ENCODE assay signal across 16 cellular contexts in genomic region chr15:68265674-68266073, GRCh38. TPM values are rescaled to one million over a fixed set of nuclear protein-coding genes. Genes with fewer than 3 reads are reported as not detected.
DNase-seq lines count a peak whose midpoint lies in the region; ATAC-seq and TF ChIP-seq lines count a peak whose summit lies in the region.
"Had no signal": no experiment of that assay in that cellular context is flagged by ENCODE, and none has a peak within 500 bp of the region (broad histone marks: within the 10 kb centered on the region; RNA-seq: fewer than 3 reads in every experiment).

No MANE protein-coding gene starts in this region.

- POLR2A ChIA-PET in activated CD4-positive, alpha-beta memory T cell treated with anti-CD3 and anti-CD28 coated beads for 36 hours (lab: Charles Lee): no interaction called here

- no peak overlapping the region for H3K9ac ChIP-seq in iPS-18a (ENCODE audit: low read length)

- peaks cover 40% of the 10 kb centered on the region for H3K4me1 Mint-ChIP-seq in GM23338
- H3K4me1 Mint-ChIP-seq in activated CD4-positive, alpha-beta memory T cell treated with anti-CD3 and anti-CD28 coated beads for 36 hours (ENCODE audit: low read depth): no peaks in the 10 kb centered on the region
- H3K4me1 Mint-ChIP-seq: B cell; CD4-positive, alpha-beta memory T cell had no signal

- H3K27ac ChIP-seq in GM23338 (ENCODE audit: low read depth) (no peak overlapping the region), iPS-18a (ENCODE audit: low read length) (no peak overlapping the region), vagina (peak overlapping the region; percentile 43)

- no peaks in the 10 kb centered on the region for H3K9me2 ChIP-seq in GM23338 (ENCODE audit: insufficient read depth)

- H3K4me1 ChIP-seq in GM23338 (ENCODE audit: insufficient read depth) (peaks cover 30% of the 10 kb centered on the region), iPS-18a (ENCODE audit: control insufficient read depth, low read depth, low read length) (peaks cover 30% of the 10 kb centered on the region), vagina (peaks cover under 1% of the 10 kb centered on the region)

- no peak for ATAC-seq in GM23338
- ATAC-seq: GM12878 had no signal

- H3K9me3 Mint-ChIP-seq in GM23338: no peaks in the 10 kb centered on the region
- no peaks in the 10 kb centered on the region for H3K9me3 Mint-ChIP-seq in activated CD4-positive, alpha-beta memory T cell treated with anti-CD3 and anti-CD28 coated beads for 36 hours
- H3K9me3 Mint-ChIP-seq: CD4-positive, alpha-beta memory T cell; IgD-negative memory B cell had no signal

- CTCF ChIA-PET in activated CD4-positive, alpha-beta memory T cell treated with anti-CD3 and anti-CD28 coated beads for 36 hours (lab: Charles Lee): interaction anchor here (1.6 kb wide), 1 partner anchor 41 kb away, joined by 5 read pairs; no protein-coding TSS in a partner anchor

- H3K36me3 ChIP-seq in GM23338 (ENCODE audit: insufficient read depth) (no peaks in the 10 kb centered on the region), iPS-18a (ENCODE audit: control insufficient read depth, low read depth, low read length) (no peaks in the 10 kb centered on the region), vagina (no peaks in the 10 kb centered on the region)

- H4K20me1 ChIP-seq in GM23338 (replicated peaks; ENCODE audit: insufficient read depth): no peaks in the 10 kb centered on the region

- H3K27ac Mint-ChIP-seq in GM23338: peak overlapping the region; percentile 27; the same call in 1 of the 2 replicates
- H3K27ac Mint-ChIP-seq in activated CD4-positive, alpha-beta memory T cell treated with anti-CD3 and anti-CD28 coated beads for 36 hours: no peak overlapping the region
- H3K27ac Mint-ChIP-seq: B cell; CD4-positive, alpha-beta memory T cell; IgD-negative memory B cell had no signal

- no peak overlapping the region; the same call in 1 of the 2 replicates for H2AFZ ChIP-seq in GM23338

- H3K9me3 ChIP-seq in iPS-18a (ENCODE audit: control insufficient read depth, low read depth, low read length): no peaks in the 10 kb centered on the region
- H3K9me3 ChIP-seq in vagina: no peaks in the 10 kb centered on the region

- H3K36me3 Mint-ChIP-seq in GM23338 (ENCODE audit: low read depth): no peaks in the 10 kb centered on the region
- H3K36me3 Mint-ChIP-seq in activated CD4-positive, alpha-beta memory T cell treated with anti-CD3 and anti-CD28 coated beads for 36 hours: no peaks in the 10 kb centered on the region
- H3K36me3 Mint-ChIP-seq: CD4-positive, alpha-beta memory T cell had no signal

- H3K4me2 ChIP-seq in GM23338: peak overlapping the region; percentile 34; the same call in 1 of the 2 replicates

- no peaks in the 10 kb centered on the region for H3K27me3 ChIP-seq in GM23338 (ENCODE audit: insufficient read depth)
- no peaks in the 10 kb centered on the region for H3K27me3 ChIP-seq in iPS-18a (ENCODE audit: control insufficient read depth, insufficient read depth, low read length)
- no peaks in the 10 kb centered on the region for H3K27me3 ChIP-seq in vagina

- H3K4me3 Mint-ChIP-seq in GM23338: no peak overlapping the region
- H3K4me3 Mint-ChIP-seq in activated CD4-positive, alpha-beta memory T cell treated with anti-CD3 and anti-CD28 coated beads for 36 hours: no peak overlapping the region
- H3K4me3 Mint-ChIP-seq: B cell; CD4-positive, alpha-beta memory T cell; IgD-negative memory B cell had no signal

- H3K4me3 ChIP-seq in GM23338 (no peak overlapping the region), epithelial cell of esophagus (ENCODE audit: low read length) (no peak overlapping the region), iPS-18a (ENCODE audit: low read length) (peak overlapping the region; percentile 27), vagina (no peak overlapping the region)
- H3K4me3 ChIP-seq: GM12878 had no signal

- intact Hi-C loops in vagina (cut with DNase I): no loop called here
- intact Hi-C loops in activated CD4-positive, alpha-beta memory T cell treated with anti-CD3 and anti-CD28 coated beads for 36 hours (cut with micrococcal nuclease): no loop called here

- no peaks in the 10 kb centered on the region for H3K27me3 Mint-ChIP-seq in GM23338 (ENCODE audit: insufficient read depth, low read depth, poor library complexity)
- peaks cover 19% of the 10 kb centered on the region for H3K27me3 Mint-ChIP-seq in activated CD4-positive, alpha-beta memory T cell treated with anti-CD3 and anti-CD28 coated beads for 36 hours

- TF ChIP-seq POLR2A in vagina (IDR thresholded peaks at IDR 0.05): no peak

- TF ChIP-seq CTCF in GM23338 (conservative IDR thresholded peaks at IDR 0.05; ENCODE audit: low read depth in 2 of 2) (no peak), epithelial cell of esophagus (IDR thresholded peaks at IDR 0.05; ENCODE audit: insufficient read depth, low read depth, low read length, missing control alignments) (no peak), vagina (IDR thresholded peaks at IDR 0.05) (no peak)

- H3K79me2 ChIP-seq in GM23338 (replicated peaks; ENCODE audit: insufficient read depth): no peaks in the 10 kb centered on the region

- no peak for DNase-seq in GM23338 (ENCODE audit: low spot score)
- DNase-seq in epithelial cell of esophagus (ENCODE audit: low read depth): peak; percentile 59
- no peak for DNase-seq in vagina (ENCODE audit: extremely low spot score in 2 of 2)
- no peak for DNase-seq in CD1c-positive myeloid dendritic cell (ENCODE audit: extremely low spot score)
- no peak for DNase-seq in activated CD4-positive, alpha-beta memory T cell treated with anti-CD3 and anti-CD28 coated beads for 36 hours
- DNase-seq in ureter (ENCODE audit: low spot score): no peak
- DNase-seq: C1 segment of cervical spinal cord; CD4-positive, alpha-beta memory T cell; COR-L47; DMS153; GF-D8; KG1 had no signal

- no peaks in the 10 kb centered on the region for H3F3A ChIP-seq in GM23338 (replicated peaks; ENCODE audit: low read depth)

TF ChIP-seq in GM23338, 12 proteins besides CTCF, POLR2A, EP300 and RAD21 (continues in another document):
- no peak for TF ChIP-seq STAT1 (IDR thresholded peaks at IDR 0.05; ENCODE audit: unreplicated experiment)

RNA-seq across cellular contexts. Expression of gene FEM1B, which starts 11.9 kb away (rescaled TPM):
- total RNA-seq in GM23338 (2014; rRNA removed; shearing (Covaris generic)): 82.0 and 82.4 TPM in 2 replicates
- 11.6 and 13.0 TPM in 2 replicates for polyA plus RNA-seq in GM23338 (2016; fragmentation: Nextera tagmentation; extraction: Ambion mirVana)
- total RNA-seq in vagina (38.3 TPM), ureter (91.5 TPM)
- total RNA-seq in activated CD4-positive, alpha-beta memory T cell treated with anti-CD3 and anti-CD28 coated beads for 36 hours: 10 to 100 TPM; 32.6 to 34.2 TPM

RNA-seq across cellular contexts. Expression of gene CLN6, which starts 36.1 kb away (rescaled TPM):
- total RNA-seq in GM23338 (2014; rRNA removed; shearing (Covaris generic)): 69.5 and 87.4 TPM in 2 replicates
- polyA plus RNA-seq in GM23338 (2016; fragmentation: Nextera tagmentation; extraction: Ambion mirVana): 20.0 and 20.7 TPM in 2 replicates
- total RNA-seq in vagina (23.3 TPM), ureter (45.3 TPM)
- total RNA-seq in activated CD4-positive, alpha-beta memory T cell treated with anti-CD3 and anti-CD28 coated beads for 36 hours: 10 to 100 TPM; 32.9 to 34.2 TPM
